ENCODE assay signal across 22 cellular contexts in genomic region chr2:211845346-211846030, GRCh38.
"Had no signal": no experiment of that assay in that cellular context is flagged by ENCODE, and none has a peak within 500 bp of the region (broad histone marks: within the 10 kb centered on the region; RNA-seq: fewer than 3 reads in every experiment).

No MANE protein-coding gene starts in this region.

- H3K27me3 ChIP-seq: dorsolateral prefrontal cortex, gastrocnemius medialis, neutrophil, pancreas, right lobe of liver, suprapubic skin, transverse colon, upper lobe of right lung, uterus had no signal

- DNase-seq: dorsolateral prefrontal cortex; effector CD4-positive, alpha-beta T cell; foreskin fibroblast; gastrocnemius medialis; head of caudate nucleus; left ventricle myocardium superior; lower lobe of right lung; naive thymus-derived CD8-positive, alpha-beta T cell; nephron progenitor cell; pancreas; right lobe of liver; small intestine; stimulated activated CD4-positive, alpha-beta T cell treated with anti-CD3 and anti-CD28 coated beads, Interleukin-15, amount 100 ng/mL, for 24 hours; stimulated activated CD4-positive, alpha-beta T cell treated with anti-CD3 and anti-CD28 coated beads, Interleukin-2, amount 100 ng/mL, for 48 hours; stimulated activated naive CD4-positive, alpha-beta T cell; stimulated activated naive CD8-positive, alpha-beta T cell treated with anti-CD3 and anti-CD28 coated beads, Interleukin-15, amount 100 ng/mL, for 72 hours; transverse colon; upper lobe of right lung; uterus had no signal

- H3K4me1 ChIP-seq: gastrocnemius medialis, lower lobe of right lung, pancreas, right lobe of liver, suprapubic skin, transverse colon, upper lobe of right lung, uterus had no signal

- H3K36me3 ChIP-seq: gastrocnemius medialis, lower lobe of right lung, neutrophil, pancreas, right lobe of liver, suprapubic skin, transverse colon, upper lobe of right lung, uterus had no signal

- H3K27ac ChIP-seq: dorsolateral prefrontal cortex, epithelial cell of prostate, gastrocnemius medialis, lower lobe of right lung, neutrophil, pancreas, right lobe of liver, suprapubic skin, transverse colon, upper lobe of right lung, uterus had no signal

- H3K4me3 ChIP-seq: dorsolateral prefrontal cortex, gastrocnemius medialis, lower lobe of right lung, pancreas, right lobe of liver, suprapubic skin, transverse colon, upper lobe of right lung, uterus had no signal

- H3K9me3 ChIP-seq: gastrocnemius medialis, lower lobe of right lung, neutrophil, pancreas, right lobe of liver, suprapubic skin, transverse colon, upper lobe of right lung, uterus had no signal
